23 cellular contexts compared by ENCODE assay signal in the genomic region with DNA sequence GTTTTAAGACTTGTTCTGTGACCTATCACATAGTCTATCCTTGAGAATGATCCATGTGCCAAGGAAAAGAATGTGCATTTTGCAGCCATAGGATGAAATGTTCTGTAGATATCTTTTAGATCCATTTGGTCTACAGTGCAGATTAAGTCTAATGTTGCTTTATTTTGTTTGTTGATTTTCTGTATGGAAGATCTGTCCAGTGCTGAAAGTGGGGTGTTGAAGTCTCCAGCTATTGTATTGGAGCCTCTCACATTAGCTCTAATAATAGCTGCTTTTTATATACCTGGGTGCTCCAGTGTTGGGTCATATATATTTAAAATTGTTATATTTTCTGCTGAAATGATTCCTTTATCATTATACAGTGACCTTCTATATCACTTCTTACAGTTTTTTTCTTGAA.
"Had no signal": no experiment of that assay in that cellular context is flagged by ENCODE, and none has a peak within 500 bp of the region (broad histone marks: within the 10 kb centered on the region; RNA-seq: fewer than 3 reads in every experiment).

No MANE protein-coding gene starts in this region.

- H3K27ac ChIP-seq: coronary artery, dorsolateral prefrontal cortex, esophagus muscularis mucosa, foreskin keratinocyte, gastroesophageal sphincter, heart left ventricle, hepatocyte, left ventricle myocardium inferior, lower lobe of right lung had no signal

- H3K4me1 ChIP-seq: esophagus muscularis mucosa, foreskin keratinocyte, gastroesophageal sphincter, heart left ventricle, left ventricle myocardium inferior, lower lobe of right lung had no signal

- H2AFZ ChIP-seq: hepatocyte had no signal

- DNase-seq: dermis blood vessel endothelial cell; dorsolateral prefrontal cortex; effector CD4-positive, alpha-beta T cell; effector memory CD4-positive, alpha-beta T cell; foreskin keratinocyte; heart left ventricle; hypothalamus; immature natural killer cell; islet precursor cell; kidney; kidney glomerular epithelial cell; left colon; left ventricle myocardium inferior; lower lobe of right lung; mesendoderm; midbrain; naive thymus-derived CD4-positive, alpha-beta T cell had no signal

- FAIRE-seq: endothelial cell of umbilical vein, kidney had no signal

- H3K4me3 ChIP-seq: coronary artery, dorsolateral prefrontal cortex, esophagus muscularis mucosa, gastroesophageal sphincter, heart left ventricle, hepatocyte, left ventricle myocardium inferior, lower lobe of right lung had no signal

- H3K27me3 ChIP-seq: esophagus muscularis mucosa, foreskin keratinocyte, gastroesophageal sphincter, heart left ventricle, hepatocyte had no signal

- H3K79me2 ChIP-seq: hepatocyte had no signal

- ATAC-seq: foreskin keratinocyte; gastroesophageal sphincter; heart left ventricle; left colon; left lobe of liver; lower lobe of right lung; naive thymus-derived CD4-positive, alpha-beta T cell had no signal

- H3K36me3 ChIP-seq: esophagus muscularis mucosa, gastroesophageal sphincter, heart left ventricle, left ventricle myocardium inferior, lower lobe of right lung had no signal

- H3K9me3 ChIP-seq: esophagus muscularis mucosa, gastroesophageal sphincter, lower lobe of right lung had no signal

- H3K4me2 ChIP-seq: hepatocyte had no signal
